In the genomic region with DNA sequence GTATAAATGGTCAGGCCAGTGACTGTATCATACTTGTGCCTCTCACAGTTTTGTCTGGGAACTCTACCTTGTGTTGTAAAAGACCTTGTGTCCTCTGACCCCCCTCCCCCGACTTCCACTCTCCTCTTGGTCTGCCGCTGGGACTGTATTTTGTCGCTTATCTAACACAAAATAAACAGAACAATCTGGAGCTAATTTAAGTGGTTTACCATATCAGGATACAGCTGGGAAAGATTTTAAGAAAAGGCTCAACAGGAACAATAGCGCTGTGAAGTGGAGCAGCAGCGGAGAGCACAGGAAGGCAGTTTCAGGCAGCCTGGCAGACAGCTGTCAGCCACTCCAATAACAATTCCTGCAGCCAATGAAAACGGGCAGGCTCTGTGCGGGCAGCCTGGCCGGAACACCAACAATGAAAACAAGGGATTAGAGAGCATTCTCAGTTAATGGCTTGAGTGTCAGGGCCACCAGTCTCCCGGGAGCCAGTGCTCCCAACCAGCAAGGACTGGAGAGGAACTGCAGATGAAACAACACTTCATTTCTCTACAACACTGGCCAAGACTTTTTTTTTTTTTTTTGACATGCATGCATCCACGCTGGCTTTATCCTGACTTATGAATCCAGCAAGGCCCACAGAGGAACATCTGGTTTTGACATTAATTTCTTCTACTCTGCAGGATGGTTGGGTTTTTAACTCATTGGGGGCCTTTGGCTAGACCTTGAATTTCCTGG, we compare ENCODE assay signal across 8 cellular contexts.
DNase-seq lines count a peak whose midpoint lies in the region; ATAC-seq, FAIRE-seq and TF ChIP-seq lines count a peak whose summit lies in the region.

No MANE protein-coding gene starts in this region.

- POLR2A ChIA-PET in H1 (lab: Charles Lee; ENCODE audit: partially characterized antibody): interaction anchor here (1.3 kb wide), 1 partner anchor 19 kb away, joined by 4 read pairs; no protein-coding TSS in a partner anchor

- ATAC-seq in HG03159 (IDR thresholded peaks at IDR 0.05; ENCODE audit: unreplicated experiment): no peak

- no peaks in the 10 kb centered on the region for H3K79me1 ChIP-seq in H1 (ENCODE audit: low read depth, low read length)

- no peak overlapping the region for H4K5ac ChIP-seq in H1 (ENCODE audit: insufficient read length, low read depth, low read length)

- H2AK5ac ChIP-seq in H1 (ENCODE audit: low read depth, low read length): no peak overlapping the region

- H3K36me3 Mint-ChIP-seq in immature natural killer cell: peaks cover 5 to 14% (median 10%) of the 10 kb centered on the region in 3 donors

- H3K23me2 ChIP-seq in H1 (ENCODE audit: low read depth, low read length): no peaks in the 10 kb centered on the region

- no peak for FAIRE-seq in H1 (lab: Jason Lieb, UNC)

- no peak overlapping the region; a peak in 1 of 7 replicates for H3K9ac ChIP-seq in H1 (replicated peaks in 1 of 4; ENCODE audit: extremely low read depth in 1 of 4, low read depth in 3 of 4, low read length in 3 of 4)
- H3K9ac ChIP-seq in mucosa of rectum (ENCODE audit: low read depth in 1 of 2, low read length in 2 of 2): peak overlapping the region in 1 of 2 donors; percentile 17

- no peak for TF ChIP-seq RAD21 in H1 (IDR thresholded peaks at IDR 0.05 in 1 of 2, conservative IDR thresholded peaks at IDR 0.05 in 1 of 2; ENCODE audit: low read depth in 2 of 2, low read length in 2 of 2)

- peak overlapping the region; percentile 15 to 25; a peak in 2 of 4 replicates for H3K4me2 ChIP-seq in H1 (ENCODE audit: insufficient read depth in 1 of 2, low read depth in 2 of 2, low read length in 2 of 2)

- TF ChIP-seq POLR2A in H1 (IDR thresholded peaks at IDR 0.05; ENCODE audit: control extremely low read depth in 1 of 2, low read depth in 2 of 2, low read length in 2 of 2): no peak

- H2BK20ac ChIP-seq in H1 (ENCODE audit: low read length): no peak overlapping the region

- no peak overlapping the region for H2BK5ac ChIP-seq in H1 (ENCODE audit: low read depth, low read length)

- H3K4me1 Mint-ChIP-seq in immature natural killer cell: no peaks in the 10 kb centered on the region

- H3K4me1 ChIP-seq in H1 (replicated peaks in 1 of 4; ENCODE audit: control insufficient read depth in 3 of 4, insufficient read depth in 4 of 4, low read length in 3 of 4): peaks cover 0 to 11% (median 3%) of the 10 kb centered on the region in 4 experiments; a peak in 6 of 7 replicates
- H3K4me1 ChIP-seq in mucosa of rectum (ENCODE audit: control insufficient read depth in 2 of 2, insufficient read depth in 2 of 2, low read length in 2 of 2): peaks cover 0 to 13% of the 10 kb centered on the region in 2 donors

- no peak overlapping the region for H3K56ac ChIP-seq in H1 (replicated peaks; ENCODE audit: insufficient read length, low read depth, low read length)

- H2AFZ ChIP-seq in H1 (ENCODE audit: low read length): no peak overlapping the region

- no peak overlapping the region for H2BK12ac ChIP-seq in H1 (ENCODE audit: low read depth, low read length)

- WGBS in H1 (ENCODE audit: extremely low coverage in 1 of 2, insufficient coverage in 1 of 2, insufficient read length in 1 of 2, insufficient replicate concordance in 2 of 2, low coverage in 1 of 2, low lambda C conversion rate in 2 of 2, missing lambda C conversion rate in 1 of 2), 2 experiments: 33% methylated on average over 10 of the region's 10 CpGs; no CpG with 5 or more reads in 1 of the 2 experiments

- no peak overlapping the region for H2BK120ac ChIP-seq in H1 (replicated peaks; ENCODE audit: low read depth, low read length)

- H3K27ac ChIP-seq in H1 (ENCODE audit: low read depth, low read length) (no peak overlapping the region), mucosa of rectum (ENCODE audit: low read depth in 2 of 2, low read length in 2 of 2) (peak overlapping the region; percentile 9 to 40)

- H3K4me3 ChIP-seq in H1 (ENCODE audit: extremely low read depth in 1 of 4, insufficient read depth in 2 of 4, low read depth in 3 of 4, low read length in 4 of 4): no peak overlapping the region
- H3K4me3 ChIP-seq in mucosa of rectum (ENCODE audit: low read length in 2 of 2): peak overlapping the region; percentile 30 to 51

- H3K14ac ChIP-seq in H1 (ENCODE audit: insufficient read length): no peak overlapping the region

- H3K9me3 Mint-ChIP-seq in immature natural killer cell: no peaks in the 10 kb centered on the region

- H4K8ac ChIP-seq in H1 (ENCODE audit: extremely low read depth, insufficient read depth, low read length): no peak overlapping the region

- H4K20me1 ChIP-seq in H1 (replicated peaks in 1 of 2; ENCODE audit: control insufficient read depth in 1 of 2, insufficient read depth in 2 of 2, low read length in 2 of 2): no peaks in the 10 kb centered on the region

- no peak overlapping the region for H4K91ac ChIP-seq in H1 (replicated peaks; ENCODE audit: insufficient read length, low read length)

- H2BK15ac ChIP-seq in H1 (ENCODE audit: low read length): no peak overlapping the region

- H3K4me3 Mint-ChIP-seq in immature natural killer cell: no peak overlapping the region

- no peaks in the 10 kb centered on the region for H3K79me2 ChIP-seq in H1 (ENCODE audit: control insufficient read depth in 1 of 2, insufficient read depth in 2 of 2, low read length in 2 of 2)

- H3K4ac ChIP-seq in H1 (replicated peaks; ENCODE audit: insufficient read length, low read depth, low read length): no peak overlapping the region

- no peak for TF ChIP-seq CTCF in H1 (IDR thresholded peaks at IDR 0.05; ENCODE audit: control extremely low read depth in 1 of 3, insufficient read depth in 1 of 3, low read depth in 1 of 3, low read length in 3 of 3)

- H3K36me3 ChIP-seq in H1 (ENCODE audit: control insufficient read depth in 2 of 4, insufficient read depth in 4 of 4, low read length in 3 of 4) (no peaks in the 10 kb centered on the region), mucosa of rectum (ENCODE audit: control insufficient read depth in 2 of 2, insufficient read depth in 2 of 2, low read length in 2 of 2) (no peaks in the 10 kb centered on the region)

- no peaks in the 10 kb centered on the region for H3K27me3 ChIP-seq in H1 (replicated peaks in 1 of 4; ENCODE audit: control insufficient read depth in 3 of 4, extremely low read depth in 1 of 4, insufficient read depth in 3 of 4, low read length in 3 of 4)
- no peaks in the 10 kb centered on the region for H3K27me3 ChIP-seq in mucosa of rectum (ENCODE audit: control insufficient read depth in 2 of 2, insufficient read depth in 2 of 2, low read length in 2 of 2)

- no peak for TF ChIP-seq EP300 in H1 (IDR thresholded peaks at IDR 0.05; ENCODE audit: borderline replicate concordance in 1 of 2, low read depth in 2 of 2, low read length in 2 of 2)

- no peak overlapping the region for H3K27ac Mint-ChIP-seq in immature natural killer cell

- peak; percentile 65 for DNase-seq in GM03348 (ENCODE audit: low spot score)
- DNase-seq in NCI-H446 treated with DMSO at 0.1 percent for 48 hours (lab: John Stamatoyannopoulos, UW): peak; percentile 49
- DNase-seq in H1 (ENCODE audit: low read depth in 1 of 2, low spot score in 2 of 2): no peak
- no peak for DNase-seq in stimulated activated CD4-positive, alpha-beta T cell treated with anti-CD3 and anti-CD28 coated beads, Interleukin-15, amount 100 ng/mL, for 24 hours
- no peak for DNase-seq in immature natural killer cell
- no peak for DNase-seq in cerebellar cortex (ENCODE audit: low spot score)

- CTCF ChIA-PET in H1 (lab: Charles Lee; ENCODE audit: partially characterized antibody): interaction anchor here (0.8 to 2.1 kb wide), 10 partner anchors 9 to 201 kb away, joined by 3 to 11 read pairs (median 4); no protein-coding TSS in a partner anchor

- peaks cover 0 to 1% (median 0%) of the 10 kb centered on the region in 3 donors for H3K27me3 Mint-ChIP-seq in immature natural killer cell (ENCODE audit: low read depth in 3 of 3)

- no peak overlapping the region; the same call in 1 of the 2 replicates for H3K18ac ChIP-seq in H1 (ENCODE audit: extremely low read depth, low read length)

- no peak overlapping the region for H3K23ac ChIP-seq in H1 (ENCODE audit: insufficient read length)

- H3K9me3 ChIP-seq in H1 (ENCODE audit: insufficient read depth in 2 of 2, low read depth in 1 of 2, low read length in 1 of 2) (no peaks in the 10 kb centered on the region), mucosa of rectum (ENCODE audit: control insufficient read depth in 2 of 2, low read length in 2 of 2) (no peaks in the 10 kb centered on the region)

TF ChIP-seq in H1, 55 proteins besides CTCF, POLR2A, EP300 and RAD21:
- TF ChIP-seq NANOG (IDR thresholded peaks at IDR 0.05; ENCODE audit: insufficient read depth, low read depth, low read length, poor library complexity, severe bottlenecking): peak; percentile 45
- TF ChIP-seq BCL11A (IDR thresholded peaks at IDR 0.05; ENCODE audit: low read depth in 2 of 2, low read length in 2 of 2): no peak

Comparison
In these comparisons a context has a peak if more than half of its experiments do, and no peak if none do; other contexts are left out.
1. DNase-seq: peak in GM03348 (single experiment) and NCI-H446 treated with DMSO at 0.1 percent for 48 hours (single experiment); none in H1 (0 of 2), stimulated activated CD4-positive, alpha-beta T cell treated with anti-CD3 and anti-CD28 coated beads, Interleukin-15, amount 100 ng/mL, for 24 hours (single experiment), immature natural killer cell (0 of 3) and cerebellar cortex (single experiment).
2. H3K4me3 ChIP-seq: peak in mucosa of rectum (2 of 2); none in H1 (0 of 4).